21 cellular contexts compared by ENCODE assay signal in genomic region chr12:100789146-100789545, GRCh38. TPM values are rescaled to one million over a fixed set of nuclear protein-coding genes. Genes with fewer than 3 reads are reported as not detected.
DNase-seq lines count a peak whose midpoint lies in the region; ATAC-seq and TF ChIP-seq lines count a peak whose summit lies in the region.
"Had no signal": no experiment of that assay in that cellular context is flagged by ENCODE, and none has a peak within 500 bp of the region (broad histone marks: within the 10 kb centered on the region; RNA-seq: fewer than 3 reads in every experiment).

No MANE protein-coding gene starts in this region.

- no peak overlapping the region for H3K9ac ChIP-seq in neural progenitor cell

- H3K4me2 ChIP-seq in osteoblast (ENCODE audit: insufficient read depth, low read length) (no peak overlapping the region), neural progenitor cell (no peak overlapping the region)

- H3F3A ChIP-seq in neural progenitor cell (ENCODE audit: low read depth), result no peaks in the 10 kb centered on the region

- H3K27ac Mint-ChIP-seq in WTC11 (no peak overlapping the region), neural progenitor cell (no peak overlapping the region)
- H3K27ac Mint-ChIP-seq in activated CD8-positive, alpha-beta T cell treated with anti-CD3 and anti-CD28 coated beads, Interleukin-2, amount 10 ng/mL, durations not matched to agents 7 days and 5 days, result no peak overlapping the region
- H3K27ac Mint-ChIP-seq: activated naive CD4-positive, alpha-beta T cell treated with anti-CD3 and anti-CD28 coated beads, Interleukin-2, amount 10 ng/mL, durations not matched to agents 7 days and 5 days; brain; CD8-positive, alpha-beta T cell; naive thymus-derived CD4-positive, alpha-beta T cell; stimulated activated naive B cell treated with anti-CD40 and anti-IgM and Interleukin-4, amounts not matched to agents 10 μg/mL and 1 μg/mL and 100 μg/mL, for 72 hours had no signal

- H3K9me3 Mint-ChIP-seq in WTC11 (peaks cover 5% of the 10 kb centered on the region; the same call in 1 of the 2 replicates), neural progenitor cell (peaks cover 2% of the 10 kb centered on the region)
- H3K9me3 Mint-ChIP-seq in activated CD8-positive, alpha-beta T cell treated with anti-CD3 and anti-CD28 coated beads, Interleukin-2, amount 10 ng/mL, durations not matched to agents 7 days and 5 days (ENCODE audit: insufficient read depth), result no peaks in the 10 kb centered on the region
- H3K9me3 Mint-ChIP-seq: activated naive CD4-positive, alpha-beta T cell treated with anti-CD3 and anti-CD28 coated beads, Interleukin-2, amount 10 ng/mL, durations not matched to agents 7 days and 5 days; brain had no signal

- no peaks in the 10 kb centered on the region for H3K36me3 ChIP-seq in brain microvascular endothelial cell (replicated peaks)
- no peaks in the 10 kb centered on the region for H3K36me3 ChIP-seq in osteoblast (ENCODE audit: insufficient read depth, low read length)
- H3K36me3 ChIP-seq in neural progenitor cell, result no peaks in the 10 kb centered on the region
- H3K36me3 ChIP-seq: SJSA1, tibial nerve had no signal

- peak; percentile 39 for ATAC-seq in WTC11
- no peak for ATAC-seq in activated CD8-positive, alpha-beta T cell treated with anti-CD3 and anti-CD28 coated beads, Interleukin-2, amount 10 ng/mL, durations not matched to agents 7 days and 5 days
- ATAC-seq: CD8-positive, alpha-beta T cell; naive thymus-derived CD4-positive, alpha-beta T cell; stimulated activated naive B cell treated with anti-CD40 and anti-IgM and Interleukin-4, amounts not matched to agents 10 μg/mL and 1 μg/mL and 100 μg/mL, for 72 hours had no signal

- TF ChIP-seq CTCF in WTC11 (IDR thresholded peaks at IDR 0.05) (no peak), brain microvascular endothelial cell (IDR thresholded peaks at IDR 0.05; ENCODE audit: low read depth, low read length, missing control alignments) (no peak), osteoblast (IDR thresholded peaks at IDR 0.05; ENCODE audit: extremely low read depth, low read depth, low read length) (no peak), neural progenitor cell (IDR thresholded peaks at IDR 0.05) (no peak)

- no peak overlapping the region for H3K27ac ChIP-seq in brain microvascular endothelial cell
- no peak overlapping the region for H3K27ac ChIP-seq in osteoblast (ENCODE audit: low read depth, low read length)
- no peak overlapping the region for H3K27ac ChIP-seq in neural progenitor cell
- H3K27ac ChIP-seq: SJSA1, tibial nerve had no signal

- no peak overlapping the region for H2AFZ ChIP-seq in osteoblast (ENCODE audit: low read length)
- H2AFZ ChIP-seq in neural progenitor cell (replicated peaks), result no peak overlapping the region

- no peak overlapping the region for H3K4me3 ChIP-seq in brain microvascular endothelial cell (ENCODE audit: low read depth, low read length)
- H3K4me3 ChIP-seq in osteoblast (ENCODE audit: insufficient read depth, low read length), result no peak overlapping the region
- no peak overlapping the region for H3K4me3 ChIP-seq in neural progenitor cell
- H3K4me3 ChIP-seq: SJSA1, tibial nerve had no signal

- H3K4me1 Mint-ChIP-seq in WTC11, result peaks cover 27% of the 10 kb centered on the region
- no peaks in the 10 kb centered on the region for H3K4me1 Mint-ChIP-seq in activated CD8-positive, alpha-beta T cell treated with anti-CD3 and anti-CD28 coated beads, Interleukin-2, amount 10 ng/mL, durations not matched to agents 7 days and 5 days (ENCODE audit: low read depth)
- H3K4me1 Mint-ChIP-seq in neural progenitor cell, result peaks cover 11% of the 10 kb centered on the region
- H3K4me1 Mint-ChIP-seq: activated naive CD4-positive, alpha-beta T cell treated with anti-CD3 and anti-CD28 coated beads, Interleukin-2, amount 10 ng/mL, durations not matched to agents 7 days and 5 days; naive thymus-derived CD4-positive, alpha-beta T cell; stimulated activated naive B cell treated with anti-CD40 and anti-IgM and Interleukin-4, amounts not matched to agents 10 μg/mL and 1 μg/mL and 100 μg/mL, for 72 hours had no signal

- H4K20me1 ChIP-seq in osteoblast (ENCODE audit: insufficient read depth, low read length), result no peaks in the 10 kb centered on the region
- no peaks in the 10 kb centered on the region for H4K20me1 ChIP-seq in neural progenitor cell (ENCODE audit: low read depth)

- DNase-seq in A172 (ENCODE audit: low spot score) (peak; percentile 6), H4 (ENCODE audit: low spot score) (peak; percentile 39), WTC11 (ENCODE audit: low spot score) (no peak), glomerular visceral epithelial cell (ENCODE audit: extremely low spot score) (peak; percentile 2), brain microvascular endothelial cell (no peak), osteoblast (ENCODE audit: insufficient read length, low spot score, missing footprints) (no peak), neural progenitor cell (ENCODE audit: low spot score) (no peak)
- DNase-seq in activated CD8-positive, alpha-beta T cell treated with anti-CD3 and anti-CD28 coated beads, Interleukin-2, amount 10 ng/mL, durations not matched to agents 7 days and 5 days, result no peak
- DNase-seq: activated naive CD4-positive, alpha-beta T cell treated with anti-CD3 and anti-CD28 coated beads, Interleukin-2, amount 10 ng/mL, durations not matched to agents 7 days and 5 days; activated T-cell treated with anti-CD3 and anti-CD28 coated beads for 4 hours; CD8-positive, alpha-beta T cell; MM.1S; naive thymus-derived CD4-positive, alpha-beta T cell; NCI-H187 treated with DMSO at 0.1 percent for 48 hours; NCI-H446 treated with DMSO at 0.1 percent for 48 hours; stimulated activated naive B cell treated with anti-CD40 and anti-IgM and Interleukin-4, amounts not matched to agents 10 μg/mL and 1 μg/mL and 100 μg/mL, for 72 hours; T1000 had no signal

- no peaks in the 10 kb centered on the region for H3K4me1 ChIP-seq in osteoblast (ENCODE audit: insufficient read depth, low read length)
- H3K4me1 ChIP-seq in neural progenitor cell, result peaks cover 2% of the 10 kb centered on the region
- H3K4me1 ChIP-seq: SJSA1, tibial nerve had no signal

- H3K27me3 ChIP-seq in brain microvascular endothelial cell (replicated peaks) (no peaks in the 10 kb centered on the region), osteoblast (ENCODE audit: insufficient read depth, low read length) (no peaks in the 10 kb centered on the region), neural progenitor cell (no peaks in the 10 kb centered on the region)
- H3K27me3 ChIP-seq: SJSA1, tibial nerve had no signal

- POLR2A ChIA-PET in WTC11 (lab: Charles Lee), result no interaction called here
- POLR2A ChIA-PET in activated CD8-positive, alpha-beta T cell treated with anti-CD3 and anti-CD28 coated beads, Interleukin-2, amount 10 ng/mL, durations not matched to agents 7 days and 5 days (lab: Charles Lee), result no interaction called here

- H3K36me3 Mint-ChIP-seq in WTC11, result no peaks in the 10 kb centered on the region
- H3K36me3 Mint-ChIP-seq in activated CD8-positive, alpha-beta T cell treated with anti-CD3 and anti-CD28 coated beads, Interleukin-2, amount 10 ng/mL, durations not matched to agents 7 days and 5 days (ENCODE audit: low read depth), result no peaks in the 10 kb centered on the region
- H3K36me3 Mint-ChIP-seq in neural progenitor cell, result no peaks in the 10 kb centered on the region
- H3K36me3 Mint-ChIP-seq: activated naive CD4-positive, alpha-beta T cell treated with anti-CD3 and anti-CD28 coated beads, Interleukin-2, amount 10 ng/mL, durations not matched to agents 7 days and 5 days; brain; CD8-positive, alpha-beta T cell; naive thymus-derived CD4-positive, alpha-beta T cell; stimulated activated naive B cell treated with anti-CD40 and anti-IgM and Interleukin-4, amounts not matched to agents 10 μg/mL and 1 μg/mL and 100 μg/mL, for 72 hours had no signal

- no peak overlapping the region for H3K4me3 Mint-ChIP-seq in WTC11
- H3K4me3 Mint-ChIP-seq in activated CD8-positive, alpha-beta T cell treated with anti-CD3 and anti-CD28 coated beads, Interleukin-2, amount 10 ng/mL, durations not matched to agents 7 days and 5 days, result no peak overlapping the region
- H3K4me3 Mint-ChIP-seq in neural progenitor cell, result no peak overlapping the region
- H3K4me3 Mint-ChIP-seq: activated naive CD4-positive, alpha-beta T cell treated with anti-CD3 and anti-CD28 coated beads, Interleukin-2, amount 10 ng/mL, durations not matched to agents 7 days and 5 days; brain; CD8-positive, alpha-beta T cell; naive thymus-derived CD4-positive, alpha-beta T cell; stimulated activated naive B cell treated with anti-CD40 and anti-IgM and Interleukin-4, amounts not matched to agents 10 μg/mL and 1 μg/mL and 100 μg/mL, for 72 hours had no signal

- H3K79me2 ChIP-seq in osteoblast (ENCODE audit: insufficient read depth, low read length) (no peaks in the 10 kb centered on the region), neural progenitor cell (ENCODE audit: low read depth) (no peaks in the 10 kb centered on the region)

- in situ Hi-C loops in brain microvascular endothelial cell (cut with HindIII; ENCODE audit: low pct_ligation_motif_present, low sequenced_read_pairs), result no loop called here

- H3K27me3 Mint-ChIP-seq in WTC11 (ENCODE audit: low read depth), result no peaks in the 10 kb centered on the region
- H3K27me3 Mint-ChIP-seq in activated CD8-positive, alpha-beta T cell treated with anti-CD3 and anti-CD28 coated beads, Interleukin-2, amount 10 ng/mL, durations not matched to agents 7 days and 5 days (ENCODE audit: low read depth), result peaks cover under 1% of the 10 kb centered on the region
- no peaks in the 10 kb centered on the region for H3K27me3 Mint-ChIP-seq in neural progenitor cell (ENCODE audit: insufficient read depth, low read depth)
- H3K27me3 Mint-ChIP-seq: activated naive CD4-positive, alpha-beta T cell treated with anti-CD3 and anti-CD28 coated beads, Interleukin-2, amount 10 ng/mL, durations not matched to agents 7 days and 5 days had no signal

- H3K9me3 ChIP-seq in osteoblast (ENCODE audit: low read depth, low read length), result no peaks in the 10 kb centered on the region
- H3K9me3 ChIP-seq in neural progenitor cell (ENCODE audit: low read depth), result no peaks in the 10 kb centered on the region
- H3K9me3 ChIP-seq: SJSA1, tibial nerve had no signal

- CTCF ChIA-PET in WTC11 (lab: Charles Lee), result no interaction called here
- CTCF ChIA-PET in activated CD8-positive, alpha-beta T cell treated with anti-CD3 and anti-CD28 coated beads, Interleukin-2, amount 10 ng/mL, durations not matched to agents 7 days and 5 days (lab: Charles Lee), result no interaction called here

TF ChIP-seq in WTC11, 78 proteins besides CTCF, POLR2A, EP300 and RAD21 (continues in another document):
- TF ChIP-seq NFYB (CRISPR knock-in tag; conservative IDR thresholded peaks at IDR 0.05; ENCODE audit: low read depth) (no peak), ETV6 (CRISPR knock-in tag; IDR thresholded peaks at IDR 0.05) (no peak)

RNA-seq across cellular contexts. Expression of gene ANO4, which starts 5.4 kb away (rescaled TPM):
- total RNA-seq in A172 (2014; rRNA removed; shearing (Covaris generic)), result 0.17 TPM in 1 of 2 replicates, not detected in the other
- 1.7 and 1.8 TPM in 2 replicates for total RNA-seq in H4 (2014; rRNA removed; shearing (Covaris generic))
- total RNA-seq in WTC11 (2021) (1.8 to 2.6 TPM (median 2.2 TPM) in 3 replicates), osteoblast (not detected in 2 replicates), neural progenitor cell (ENCODE audit: low replicate concordance) (0.65 TPM in 1 of 2 replicates, not detected in the other)
- total RNA-seq in activated CD8-positive, alpha-beta T cell treated with anti-CD3 and anti-CD28 coated beads, Interleukin-2, amount 10 ng/mL, durations not matched to agents 7 days and 5 days, result not detected
- total RNA-seq: CD8-positive, alpha-beta T cell; G401; naive thymus-derived CD4-positive, alpha-beta T cell had no signal

Comparison
In these comparisons a context has a peak if more than half of its experiments do, and no peak if none do; other contexts are left out.
1. DNase-seq: peak in A172 (single experiment), H4 (single experiment) and glomerular visceral epithelial cell (single experiment); none in WTC11 (single experiment), brain microvascular endothelial cell (single experiment), activated CD8-positive, alpha-beta T cell treated with anti-CD3 and anti-CD28 coated beads, Interleukin-2, amount 10 ng/mL, durations not matched to agents 7 days and 5 days (single experiment), osteoblast (single experiment) and neural progenitor cell (single experiment).